Comparison of ENCODE assay signal across 10 cellular contexts in genomic region chr2:219628235-219628985, GRCh38. TPM values are rescaled to one million over a fixed set of nuclear protein-coding genes. Genes with fewer than 3 reads are reported as not detected.
DNase-seq lines count a peak whose midpoint lies in the region; ATAC-seq and TF ChIP-seq lines count a peak whose summit lies in the region.
"Had no signal": no experiment of that assay in that cellular context is flagged by ENCODE, and none has a peak within 500 bp of the region (broad histone marks: within the 10 kb centered on the region; RNA-seq: fewer than 3 reads in every experiment).

No MANE protein-coding gene starts in this region.

- peaks cover 0 to 3% (median 0%) of the 10 kb centered on the region in 7 donors for H3K9me3 Mint-ChIP-seq in naive B cell

- WGBS in esophagus muscularis mucosa: 90% methylated on average over 21 of the region's 26 CpGs

- H3K27me3 Mint-ChIP-seq in naive B cell: peaks cover 27 to 75% (median 69%) of the 10 kb centered on the region in 3 donors

- H3K4me3 Mint-ChIP-seq in naive B cell: peak overlapping the region in 7 of 8 donors; percentile 43 to 88 (median 70)

- no peaks in the 10 kb centered on the region for H3K9me2 ChIP-seq in PC-9 (ENCODE audit: insufficient read depth)

- ATAC-seq in naive B cell (ENCODE audit: low read depth in 2 of 2) (no peak), HG03442 (IDR thresholded peaks at IDR 0.05; ENCODE audit: unreplicated experiment) (no peak)

- no peak for TF ChIP-seq EP300 in esophagus muscularis mucosa (IDR thresholded peaks at IDR 0.05)

- BruUV-seq in A673 (replicated peaks; lab: Mats Ljungman, UMichigan): no TSS peak
- no TSS peak for BruUV-seq in PC-9 (replicated peaks; lab: Mats Ljungman, UMichigan)

- H3K9me3 ChIP-seq in A673 (ENCODE audit: low read depth, low read length, poor library complexity, severe bottlenecking) (no peaks in the 10 kb centered on the region), PC-9 (ENCODE audit: insufficient read depth, low read depth) (no peaks in the 10 kb centered on the region), esophagus muscularis mucosa (no peaks in the 10 kb centered on the region)

- H3K36me3 ChIP-seq in A673 (ENCODE audit: insufficient read depth, low read length, poor library complexity, severe bottlenecking) (no peaks in the 10 kb centered on the region), PC-9 (ENCODE audit: low read depth) (no peaks in the 10 kb centered on the region), esophagus muscularis mucosa (peaks cover 0 to 18% (median 13%) of the 10 kb centered on the region in 4 donors)

- DNase-seq in A673 (ENCODE audit: low spot score) (no peak), PC-9 (no peak), esophagus muscularis mucosa (ENCODE audit: extremely low spot score) (no peak), naive B cell (no peak), GDM1 (lab: John Stamatoyannopoulos, UW) (no peak), putamen (ENCODE audit: low spot score) (no peak)
- no peak for DNase-seq in NK-92 treated with Interleukin-12 subunit alpha and Interleukin-12 subunit beta, amount 100 ng/mL, for 24 hours (lab: John Stamatoyannopoulos, UW)
- DNase-seq: occipital lobe had no signal

- CTCF ChIA-PET in A673 (lab: Charles Lee): no interaction called here
- CTCF ChIA-PET in PC-9 (lab: Charles Lee): interaction anchor here (0.5 kb wide), 1 partner anchor 9 kb away, joined by 4 read pairs; no protein-coding TSS in a partner anchor

- no peaks in the 10 kb centered on the region for H4K20me1 ChIP-seq in PC-9 (ENCODE audit: insufficient read depth)

- no peak overlapping the region for H3K27ac ChIP-seq in A673 (ENCODE audit: low read depth, low read length, poor library complexity, severe bottlenecking)
- H3K27ac ChIP-seq in PC-9: no peak overlapping the region
- H3K27ac ChIP-seq in esophagus muscularis mucosa (replicated peaks in 1 of 4): peak overlapping the region in 3 of 4 donors; percentile 63 to 69 (median 67)

- peak overlapping the region; percentile 67; the same call in 1 of the 2 replicates for H2AFZ ChIP-seq in PC-9

- H3K27ac Mint-ChIP-seq in naive B cell: no peak overlapping the region

- intact Hi-C loops in A673 (cut with micrococcal nuclease; ENCODE audit: unreplicated experiment): no loop called here
- intact Hi-C loops in PC-9 (cut with micrococcal nuclease; ENCODE audit: unreplicated experiment): no loop called here
- intact Hi-C loops in esophagus muscularis mucosa (cut with DNase I): no loop called here

- H3K4me2 ChIP-seq in PC-9: peak overlapping the region; percentile 90

- 0 out of 2 replicates have a peak, but pooled peaks cover 5% of the 10 kb centered on the region for H3F3A ChIP-seq in PC-9 (ENCODE audit: insufficient read depth, low read depth)

- no peak for TF ChIP-seq CTCF in A673 (conservative IDR thresholded peaks at IDR 0.05; ENCODE audit: low read depth, low read length)
- TF ChIP-seq CTCF in PC-9 (conservative IDR thresholded peaks at IDR 0.05): no peak
- TF ChIP-seq CTCF in esophagus muscularis mucosa (IDR thresholded peaks at IDR 0.05): no peak

- peaks cover 2% of the 10 kb centered on the region for H3K27me3 ChIP-seq in A673 (replicated peaks; ENCODE audit: insufficient read depth, low read depth, low read length, poor library complexity)
- no peaks in the 10 kb centered on the region for H3K27me3 ChIP-seq in PC-9 (ENCODE audit: insufficient read depth, low read depth)
- H3K27me3 ChIP-seq in esophagus muscularis mucosa: peaks cover 0 to 16% (median 0%) of the 10 kb centered on the region in 4 donors

- H3K4me1 Mint-ChIP-seq in naive B cell: peaks cover 14 to 18% (median 15%) of the 10 kb centered on the region in 3 donors

- H3K4me3 ChIP-seq in A673 (ENCODE audit: low read depth, low read length, poor library complexity, severe bottlenecking) (peak overlapping the region; percentile 54), PC-9 (peak overlapping the region; percentile 71; the same call in 1 of the 2 replicates), esophagus muscularis mucosa (peak overlapping the region; percentile 69 to 80 (median 72))

- no peaks in the 10 kb centered on the region for H3K36me3 Mint-ChIP-seq in naive B cell

- TF ChIP-seq POLR2A in esophagus muscularis mucosa (IDR thresholded peaks at IDR 0.05; ENCODE audit: low read depth): no peak

- POLR2A ChIA-PET in A673 (lab: Charles Lee; ENCODE audit: low non-redundant PET): no interaction called here
- POLR2A ChIA-PET in PC-9 (lab: Charles Lee; ENCODE audit: unreplicated experiment): no interaction called here

- H3K79me2 ChIP-seq in PC-9 (ENCODE audit: low read depth): no peaks in the 10 kb centered on the region

- H3K4me1 ChIP-seq in A673 (ENCODE audit: insufficient read depth, low read length, poor library complexity, severe bottlenecking) (no peaks in the 10 kb centered on the region), PC-9 (replicated peaks; ENCODE audit: insufficient read depth) (no peaks in the 10 kb centered on the region), esophagus muscularis mucosa (peaks cover 0 to 21% (median 18%) of the 10 kb centered on the region in 4 donors)

RNA-seq across cellular contexts. Expression of gene SLC4A3, which starts 1.0 kb away (rescaled TPM):
- 0.52 and 1.5 TPM in 2 replicates for total RNA-seq in A673 (2021)
- 7.3 and 9.0 TPM in 2 replicates for total RNA-seq in PC-9 (2021)
- 10 to 100 TPM; 15.0 to 30.4 (median 20.5) TPM for total RNA-seq in esophagus muscularis mucosa
- polyA plus RNA-seq in naive B cell (ENCODE audit: low read depth in 6 of 6): not detected

RNA-seq across cellular contexts. Expression of gene STK11IP, which starts 30.8 kb away (rescaled TPM):
- total RNA-seq in A673 (2021) (35.6 and 43.9 TPM in 2 replicates), PC-9 (2021) (40.6 and 42.5 TPM in 2 replicates), esophagus muscularis mucosa (10 to 100 TPM in 3 of 4 donors, 1 to 10 TPM in 1; 8.9 to 24.2 (median 14.3) TPM)
- polyA plus RNA-seq in naive B cell (ENCODE audit: low read depth in 6 of 6): 10 to 100 TPM; 11.5 to 16.0 (median 13.5) TPM

RNA-seq across cellular contexts. Expression of gene INHA, which starts 56.3 kb away (rescaled TPM):
- total RNA-seq in A673 (2021) (0.70 TPM in 1 of 2 replicates, not detected in the other), PC-9 (2021) (5.2 and 9.1 TPM in 2 replicates), esophagus muscularis mucosa (under 1 TPM in 2 of 4 donors, not detected in 2; 0.45 to 0.75 TPM)
- not detected for polyA plus RNA-seq in naive B cell (ENCODE audit: low read depth in 6 of 6)
- total RNA-seq: endothelial cell of umbilical vein, occipital lobe had no signal

RNA-seq across cellular contexts. Expression of gene OBSL1, which starts 57.1 kb away (rescaled TPM):
- total RNA-seq in A673 (2021): 23.1 and 46.6 TPM in 2 replicates
- 110 and 161 TPM in 2 replicates for total RNA-seq in PC-9 (2021)
- total RNA-seq in esophagus muscularis mucosa: 100 to 1,000 TPM in 2 of 4 donors, 10 to 100 TPM in 2; 51.9 to 123 (median 99.2) TPM
- polyA plus RNA-seq in naive B cell (ENCODE audit: low read depth in 6 of 6): not detected

Comparison
In these comparisons a context has a peak if more than half of its experiments do, and no peak if none do; other contexts are left out.
1. H3K27ac ChIP-seq: peak in esophagus muscularis mucosa (3 of 4); none in A673 (single experiment) and PC-9 (single experiment).
2. Peak in every context shown above with its lines, with median percentiles within 50 percentile points of each other: H3K4me3 ChIP-seq.